In genomic region chr11:34145847-34146381, GRCh38 we compare ENCODE assay signal across 16 cellular contexts. TPM values are rescaled to one million over a fixed set of nuclear protein-coding genes. Genes with fewer than 3 reads are reported as not detected.
DNase-seq lines count a peak whose midpoint lies in the region; ATAC-seq, FAIRE-seq and TF ChIP-seq lines count a peak whose summit lies in the region.
"Had no signal": no experiment of that assay in that cellular context is flagged by ENCODE, and none has a peak within 500 bp of the region (broad histone marks: within the 10 kb centered on the region; RNA-seq: fewer than 3 reads in every experiment).

No MANE protein-coding gene starts in this region.

- peaks cover 25 to 53% (median 37%) of the 10 kb centered on the region in 10 experiments for H3K4me1 ChIP-seq in BLaER1 treated with 17β-estradiol and CSF1 and Interleukin-3, amounts not matched to agents 10 nM and 100 nM
- H3K4me1 ChIP-seq in foreskin keratinocyte: no peaks in the 10 kb centered on the region
- no peaks in the 10 kb centered on the region for H3K4me1 ChIP-seq in psoas muscle
- H3K4me1 ChIP-seq: breast epithelium had no signal

- peak overlapping the region; percentile 23 to 76 (median 62) for H3K4me2 ChIP-seq in BLaER1 treated with 17β-estradiol and CSF1 and Interleukin-3, amounts not matched to agents 10 nM and 100 nM

- peaks cover 88 to 100% (median 100%) of the 10 kb centered on the region in 11 experiments for H3K36me3 ChIP-seq in BLaER1 treated with 17β-estradiol and CSF1 and Interleukin-3, amounts not matched to agents 10 nM and 100 nM
- peaks cover 0 to 99% of the 10 kb centered on the region in 2 donors for H3K36me3 ChIP-seq in psoas muscle (ENCODE audit: insufficient read depth in 1 of 2, low read depth in 1 of 2)

- H3K27ac ChIP-seq in BLaER1 treated with 17β-estradiol and CSF1 and Interleukin-3, amounts not matched to agents 10 nM and 100 nM: peak overlapping the region in 10 of 11 experiments; percentile 24 to 67 (median 40); a peak in 20 of 22 replicates
- H3K27ac ChIP-seq in foreskin keratinocyte: no peak overlapping the region
- H3K27ac ChIP-seq in psoas muscle: no peak overlapping the region
- H3K27ac ChIP-seq: breast epithelium, ovary had no signal

- no peak for FAIRE-seq in frontal cortex (lab: Jason Lieb, UNC)

- WGBS in psoas muscle, 3 donors: 84% methylated on average over 8 of the region's 8 CpGs

- intact Hi-C loops in psoas muscle (cut with DNase I): no loop called here

- peak; percentile 66 for DNase-seq in MV-4-11 (lab: John Stamatoyannopoulos, UW)
- DNase-seq in foreskin keratinocyte: no peak
- DNase-seq in psoas muscle: no peak
- DNase-seq in frontal cortex (ENCODE audit: low spot score in 2 of 2): no peak
- DNase-seq: activated CD4-positive, alpha-beta T cell treated with anti-CD3 and anti-CD28 coated beads, Interleukin-2, amount 50 U/mL, for 1 hour; effector memory CD8-positive, alpha-beta T cell; foreskin melanocyte; NCI-H1048; NCI-H345; ovary had no signal

- no peaks in the 10 kb centered on the region for H3K27me3 ChIP-seq in BLaER1 treated with 17β-estradiol and CSF1 and Interleukin-3, amounts not matched to agents 10 nM and 100 nM
- no peaks in the 10 kb centered on the region for H3K27me3 ChIP-seq in foreskin keratinocyte
- H3K27me3 ChIP-seq in psoas muscle (ENCODE audit: insufficient read depth in 3 of 3, low read length in 2 of 3): no peaks in the 10 kb centered on the region
- H3K27me3 ChIP-seq: breast epithelium, ovary had no signal

- no peaks in the 10 kb centered on the region for H3K9me3 ChIP-seq in BLaER1 treated with 17β-estradiol and CSF1 and Interleukin-3, amounts not matched to agents 10 nM and 100 nM (replicated peaks in 1 of 11)
- no peaks in the 10 kb centered on the region for H3K9me3 ChIP-seq in psoas muscle
- H3K9me3 ChIP-seq: breast epithelium, ovary had no signal

- H3K4me3 ChIP-seq in BLaER1 treated with 17β-estradiol and CSF1 and Interleukin-3, amounts not matched to agents 10 nM and 100 nM: no peak overlapping the region
- H3K4me3 ChIP-seq in psoas muscle: no peak overlapping the region
- H3K4me3 ChIP-seq: breast epithelium, ovary had no signal

- no peak for TF ChIP-seq CTCF in foreskin keratinocyte (conservative IDR thresholded peaks at IDR 0.05)
- TF ChIP-seq CTCF in psoas muscle (IDR thresholded peaks at IDR 0.05): no peak

- peak overlapping the region in 10 of 11 experiments; percentile 2 to 49 (median 38); a peak in 13 of 22 replicates for H3K9ac ChIP-seq in BLaER1 treated with 17β-estradiol and CSF1 and Interleukin-3, amounts not matched to agents 10 nM and 100 nM

- peaks cover 0 to 47% (median 7%) of the 10 kb centered on the region in 11 experiments; a peak in 11 of 22 replicates for H4K20me1 ChIP-seq in BLaER1 treated with 17β-estradiol and CSF1 and Interleukin-3, amounts not matched to agents 10 nM and 100 nM

- ATAC-seq in GM18868 (IDR thresholded peaks at IDR 0.05; ENCODE audit: unreplicated experiment): peak; percentile 62
- ATAC-seq in HG02798 (IDR thresholded peaks at IDR 0.05; ENCODE audit: poor library complexity, unreplicated experiment): peak; percentile 63
- no peak for ATAC-seq in foreskin keratinocyte
- no peak for ATAC-seq in psoas muscle
- ATAC-seq in SK-N-SH treated with all-trans-retinoic acid at 6 μM for 48 hours: no peak
- ATAC-seq: effector memory CD8-positive, alpha-beta T cell; Panc1 had no signal

TF ChIP-seq in SK-N-SH treated with all-trans-retinoic acid at 6 μM for 48 hours, 23 proteins besides CTCF, POLR2A, EP300 and RAD21:
- no peak for TF ChIP-seq GLIS3 (CRISPR knock-in tag; IDR thresholded peaks at IDR 0.05)
- TF ChIP-seq RARB (CRISPR knock-in tag; IDR thresholded peaks at IDR 0.05): no peak

RNA-seq across cellular contexts. Expression of gene NAT10, which starts 40.5 kb away (rescaled TPM):
- 50.5 and 58.7 TPM in 2 replicates for total RNA-seq in foreskin keratinocyte
- polyA plus RNA-seq in foreskin keratinocyte: 31.9 and 39.2 TPM in 2 replicates
- 10 to 100 TPM; 26.7 to 51.5 (median 37.0) TPM for total RNA-seq in psoas muscle
- polyA plus RNA-seq in psoas muscle: 10 to 100 TPM; 21.0 to 33.9 (median 28.3) TPM
- total RNA-seq in frontal cortex: 14.7 TPM

Comparison
In these comparisons a context has a peak if more than half of its experiments do, and no peak if none do; other contexts are left out.
1. H3K27ac ChIP-seq: peak in BLaER1 treated with 17β-estradiol and CSF1 and Interleukin-3, amounts not matched to agents 10 nM and 100 nM (10 of 11); none in foreskin keratinocyte (single experiment) and psoas muscle (single experiment).
2. ATAC-seq: peak in GM18868 (single experiment) and HG02798 (single experiment); none in foreskin keratinocyte (single experiment), psoas muscle (0 of 4) and SK-N-SH treated with all-trans-retinoic acid at 6 μM for 48 hours (single experiment).